Comparison of ENCODE assay signal across 8 cellular contexts in the genomic region with DNA sequence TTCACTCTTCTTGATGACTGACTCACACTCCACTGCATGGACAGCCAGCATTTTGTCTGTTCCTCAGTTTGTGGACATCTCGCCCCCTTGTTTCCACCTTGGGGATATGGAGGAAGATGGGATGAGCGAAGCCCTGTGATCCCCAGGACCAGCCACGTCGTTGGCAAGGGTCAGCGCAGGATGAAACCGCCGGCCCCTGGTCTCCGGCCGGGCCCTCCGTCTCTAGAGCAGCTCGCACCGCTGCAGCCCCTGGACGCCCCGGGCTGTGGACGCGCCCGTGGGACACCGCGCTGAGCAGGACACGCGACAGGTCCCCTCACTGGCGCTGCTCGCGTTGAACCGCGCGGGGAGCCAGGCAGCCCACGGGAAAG.
A peak's percentile ranks its signal among the peaks of the same experiment; 100 is the strongest.
DNase-seq lines count a peak whose midpoint lies in the region; TF ChIP-seq lines count a peak whose summit lies in the region.

No MANE protein-coding gene starts in this region.

- peaks cover 12% of the 10 kb centered on the region; the same call in 1 of the 2 replicates for H3K36me3 ChIP-seq in HAP-1 (replicated peaks)
- H3K36me3 ChIP-seq in MM.1S (replicated peaks; ENCODE audit: insufficient read depth, low read length), result no peaks in the 10 kb centered on the region
- H3K36me3 ChIP-seq in duodenal mucosa (ENCODE audit: control insufficient read depth in 1 of 2, insufficient read depth in 2 of 2, low read length in 2 of 2), result peaks cover 9 to 15% of the 10 kb centered on the region in 2 donors
- no peaks in the 10 kb centered on the region for H3K36me3 ChIP-seq in mucosa of stomach (ENCODE audit: control insufficient read depth, insufficient read depth, low read length)

- peak; percentile 42 for DNase-seq in GM03348 (ENCODE audit: low spot score)
- DNase-seq in HAP-1 (ENCODE audit: low spot score in 2 of 2), result no peak
- peak; percentile 6 for DNase-seq in MM.1S
- DNase-seq in central memory CD4-positive, alpha-beta T cell, result no peak
- DNase-seq in NCI-H1694 treated with DMSO at 0.1 percent for 48 hours (lab: John Stamatoyannopoulos, UW), result no peak
- no peak for DNase-seq in DMS 273 (lab: John Stamatoyannopoulos, UW; ENCODE audit: unreplicated experiment)

- peaks cover 39% of the 10 kb centered on the region for H3K79me2 ChIP-seq in MM.1S (ENCODE audit: low read length)

- H3K4me1 ChIP-seq in HAP-1, result peaks cover 9% of the 10 kb centered on the region
- H3K4me1 ChIP-seq in MM.1S (ENCODE audit: low read length), result peaks cover 9% of the 10 kb centered on the region; the same call in 1 of the 2 replicates
- H3K4me1 ChIP-seq in duodenal mucosa (ENCODE audit: control insufficient read depth in 1 of 2, insufficient read depth in 2 of 2, low read length in 2 of 2), result peaks cover 18 to 25% of the 10 kb centered on the region in 2 donors
- H3K4me1 ChIP-seq in mucosa of stomach (ENCODE audit: control insufficient read depth, insufficient read depth, low read length), result peaks cover 17% of the 10 kb centered on the region

- H3F3A ChIP-seq in MM.1S (ENCODE audit: insufficient read depth, low read length), result no peaks in the 10 kb centered on the region

- H3K9me3 ChIP-seq in HAP-1 (no peaks in the 10 kb centered on the region), MM.1S (replicated peaks; ENCODE audit: insufficient read depth, low read length) (no peaks in the 10 kb centered on the region), duodenal mucosa (ENCODE audit: control insufficient read depth in 1 of 2, low read length in 2 of 2) (no peaks in the 10 kb centered on the region), mucosa of stomach (ENCODE audit: control insufficient read depth, low read length) (no peaks in the 10 kb centered on the region)

- no peaks in the 10 kb centered on the region for H4K20me1 ChIP-seq in MM.1S (ENCODE audit: insufficient read depth, low read length)

- peak overlapping the region; percentile 54 for H2AFZ ChIP-seq in MM.1S (ENCODE audit: low read length)

- H3K27ac ChIP-seq in MM.1S (ENCODE audit: low read length), result no peak overlapping the region
- no peak overlapping the region for H3K27ac ChIP-seq in duodenal mucosa (ENCODE audit: low read depth, low read length)

- H3K9me2 ChIP-seq in MM.1S (replicated peaks; ENCODE audit: insufficient read depth, low read length), result no peaks in the 10 kb centered on the region

- in situ Hi-C loops in HAP-1 (cut with MboI; ENCODE audit: low sequenced_read_pairs), result loop anchor here (10.0 kb wide), 1 partner anchor 115 kb away; a partner anchor contains a TSS

- H3K27me3 ChIP-seq in HAP-1 (ENCODE audit: low read depth) (no peaks in the 10 kb centered on the region), MM.1S (replicated peaks; ENCODE audit: insufficient read depth, low read length) (no peaks in the 10 kb centered on the region), duodenal mucosa (ENCODE audit: control insufficient read depth in 1 of 2, insufficient read depth in 2 of 2, low read length in 2 of 2) (no peaks in the 10 kb centered on the region), mucosa of stomach (ENCODE audit: control insufficient read depth, insufficient read depth, low read length) (no peaks in the 10 kb centered on the region)

- peak overlapping the region; percentile 87 for H3K4me2 ChIP-seq in MM.1S (ENCODE audit: low read depth, low read length)

- no peak for TF ChIP-seq CTCF in MM.1S (IDR thresholded peaks at IDR 0.05; ENCODE audit: low read length)

- H3K9ac ChIP-seq in MM.1S (ENCODE audit: low read length) (peak overlapping the region; percentile 57; the same call in 1 of the 2 replicates), duodenal mucosa (ENCODE audit: low read depth in 1 of 2, low read length in 2 of 2) (peak overlapping the region; percentile 68 to 80), mucosa of stomach (ENCODE audit: low read length) (peak overlapping the region; percentile 60)

- H3K4me3 ChIP-seq in HAP-1, result peak overlapping the region; percentile 83
- H3K4me3 ChIP-seq in MM.1S (ENCODE audit: low read length), result peak overlapping the region; percentile 67
- H3K4me3 ChIP-seq in duodenal mucosa (ENCODE audit: low read depth in 1 of 2, low read length in 2 of 2), result peak overlapping the region; percentile 82 to 83
- H3K4me3 ChIP-seq in mucosa of stomach (ENCODE audit: low read length), result peak overlapping the region; percentile 20

Comparison
In these comparisons a context has a peak if more than half of its experiments do, and no peak if none do; other contexts are left out.
1. DNase-seq: peak in GM03348 (single experiment) and MM.1S (single experiment); none in HAP-1 (0 of 2), central memory CD4-positive, alpha-beta T cell (single experiment), NCI-H1694 treated with DMSO at 0.1 percent for 48 hours (single experiment) and DMS 273 (single experiment).
2. H3K4me3 ChIP-seq: peak in every context shown above with its lines; median percentile 83 in HAP-1; 82 in duodenal mucosa; 67 in MM.1S; 20 in mucosa of stomach.
3. Peak in every context shown above with its lines, with median percentiles within 50 percentile points of each other: H3K9ac ChIP-seq.